ENCODE assay signal across 8 cellular contexts in the genomic region with DNA sequence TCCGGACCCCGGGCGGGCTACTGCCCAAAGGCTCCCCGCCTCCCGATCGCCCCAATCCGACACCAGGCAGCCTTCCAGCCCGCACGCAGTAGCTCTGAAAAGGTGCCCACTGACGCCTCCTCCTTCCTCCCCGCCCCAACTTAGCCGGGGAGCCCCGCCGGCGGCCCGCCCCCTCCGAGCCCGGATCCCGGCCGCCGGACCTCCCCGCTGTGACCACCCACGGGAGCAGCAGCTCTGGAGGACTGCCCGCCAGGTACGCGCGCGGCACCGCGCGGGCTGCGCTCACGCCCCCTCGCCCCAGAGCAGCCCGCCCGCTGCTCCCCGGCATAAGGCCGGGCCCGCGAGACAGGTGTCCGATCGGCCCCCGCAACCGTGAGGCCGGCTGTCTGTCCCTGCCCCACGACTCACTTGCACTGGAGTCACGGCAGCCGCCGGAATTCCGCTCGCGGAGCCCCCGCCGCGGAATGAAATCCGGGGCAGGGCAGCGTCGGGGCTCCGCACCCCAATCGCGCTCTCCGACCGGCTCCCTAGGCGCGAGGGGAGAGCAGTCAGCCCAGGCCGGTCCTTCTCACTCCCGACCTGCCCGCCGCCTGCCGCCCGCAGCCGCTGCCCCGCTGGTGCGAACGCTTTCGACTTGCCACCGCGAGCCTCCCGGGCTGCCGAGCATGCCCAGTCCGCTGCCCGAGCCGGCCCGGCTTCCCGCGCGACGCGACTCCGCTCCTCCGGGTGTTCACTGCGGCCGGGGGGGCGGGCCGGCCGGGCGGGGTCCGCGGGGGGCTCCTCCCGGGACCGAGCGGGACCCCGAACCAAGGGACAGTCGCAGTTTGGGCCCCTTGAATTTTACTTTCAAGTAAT. TPM values are rescaled to one million over a fixed set of nuclear protein-coding genes. Genes with fewer than 3 reads are reported as not detected.
DNase-seq lines count a peak whose midpoint lies in the region; ATAC-seq lines count a peak whose summit lies in the region.

A gene (minus strand): TSS at position 658 of the 855 bp plus-strand sequence. CDS start 279,842 bp downstream, outside the sequence.

- ATAC-seq in GM19372 (IDR thresholded peaks at IDR 0.05; ENCODE audit: low read depth, unreplicated experiment), result peak; percentile 23
- ATAC-seq in HG03520 (IDR thresholded peaks at IDR 0.05; ENCODE audit: unreplicated experiment), result peak; percentile 18

- H3K4me3 ChIP-seq in esophagus (ENCODE audit: low read depth in 1 of 2, low read length in 2 of 2) (peak within 1 kb of the TSS; percentile 79 to 93), mucosa of stomach (ENCODE audit: low read length) (peak within 1 kb of the TSS; percentile 92)

- 1% methylated on average over 95 to 104 of the region's 104 CpGs for whole genome bisulfite sequencing in esophagus, 2 donors

- H3K36me3 ChIP-seq in esophagus (ENCODE audit: control insufficient read depth in 2 of 2, insufficient read depth in 2 of 2, low read length in 1 of 2) (no peaks in the 10 kb centered on the region), mucosa of stomach (ENCODE audit: control insufficient read depth, insufficient read depth, low read length) (no peaks in the 10 kb centered on the region)

- no peaks in the 10 kb centered on the region for H3K4me1 ChIP-seq in esophagus (ENCODE audit: control insufficient read depth in 2 of 2, insufficient read depth in 2 of 2, low read length in 1 of 2)
- peaks cover 16% of the 10 kb centered on the region for H3K4me1 ChIP-seq in mucosa of stomach (ENCODE audit: control insufficient read depth, insufficient read depth, low read length)

- no peaks in the 10 kb centered on the region for H3K9me3 ChIP-seq in esophagus (ENCODE audit: control insufficient read depth in 2 of 2, insufficient read depth in 1 of 2, low read depth in 1 of 2, low read length in 1 of 2)
- no peaks in the 10 kb centered on the region for H3K9me3 ChIP-seq in mucosa of stomach (ENCODE audit: control insufficient read depth, low read length)

- H3K27me3 ChIP-seq in esophagus (ENCODE audit: control insufficient read depth in 1 of 2, insufficient read depth in 2 of 2, low read length in 2 of 2) (no peaks in the 10 kb centered on the region), mucosa of stomach (ENCODE audit: control insufficient read depth, insufficient read depth, low read length) (no peaks in the 10 kb centered on the region)

- H3K27ac ChIP-seq in esophagus (ENCODE audit: low read depth in 2 of 2, low read length in 1 of 2), result peak within 1 kb of the TSS; percentile 95 to 98

- DNase-seq in CD1c-positive myeloid dendritic cell (ENCODE audit: extremely low spot score) (peak; percentile 91), OCI-M1 (lab: John Stamatoyannopoulos, UW) (peak; percentile 92)
- DNase-seq in activated T-cell treated with anti-CD3 and anti-CD28 coated beads, Interleukin-2, amount 50 U/mL, for 48 hours, result peak; percentile 82 to 87
- DNase-seq in stimulated activated CD8-positive, alpha-beta memory T cell treated with anti-CD3 and anti-CD28 coated beads, Interleukin-7, amount 100 ng/mL, for 1 hour (ENCODE audit: low read depth in 2 of 2), result peak; percentile 55 to 59

- H3K9ac ChIP-seq in mucosa of stomach (ENCODE audit: low read length), result peak within 1 kb of the TSS; percentile 95

RNA-seq across cellular contexts. Expression of the gene that starts here (rescaled TPM):
- 1 to 10 TPM; 5.4 to 7.9 TPM for polyA plus RNA-seq in esophagus

Comparison
In these comparisons a context has a peak if more than half of its experiments do, and no peak if none do; other contexts are left out.
1. Peak in every context shown above with its lines: DNase-seq, ATAC-seq, H3K4me3 ChIP-seq and H3K27ac ChIP-seq.